In genomic region chr13:102401755-102402154, GRCh38 we compare ENCODE assay signal across 10 cellular contexts. TPM values are rescaled to one million over a fixed set of nuclear protein-coding genes. Genes with fewer than 3 reads are reported as not detected.
A peak's percentile ranks its signal among the peaks of the same experiment; 100 is the strongest.
DNase-seq lines count a peak whose midpoint lies in the region; ATAC-seq, FAIRE-seq and TF ChIP-seq lines count a peak whose summit lies in the region.
"Had no signal": no experiment of that assay in that cellular context is flagged by ENCODE, and none has a peak within 500 bp of the region (broad histone marks: within the 10 kb centered on the region; RNA-seq: fewer than 3 reads in every experiment).

FGF14 (minus strand) TSS chr13:102402048.

- peaks cover 33% of the 10 kb centered on the region for H3K4me1 Mint-ChIP-seq in activated T-cell treated with anti-CD3 and anti-CD28 coated beads, Interleukin-2, amount 50 U/mL, for 24 hours (ENCODE audit: low read depth)
- H3K4me1 Mint-ChIP-seq in chondrocyte (ENCODE audit: low read depth): peaks cover 28% of the 10 kb centered on the region

- peak within 1 kb of the TSS; percentile 43 for H3K4me3 ChIP-seq in mesodermal cell (ENCODE audit: extremely low read depth, insufficient read depth, low read length, poor library complexity, severe bottlenecking)
- H3K4me3 ChIP-seq in transverse colon: peak within 1 kb of the TSS; percentile 35 to 55 (median 46)
- H3K4me3 ChIP-seq: BLaER1 had no signal

- no peak within 1 kb of the TSS for H3K27ac ChIP-seq in mesodermal cell (ENCODE audit: low read depth, low read length, severe bottlenecking)
- peak within 1 kb of the TSS in 3 of 4 donors; percentile 24 to 75 (median 41) for H3K27ac ChIP-seq in transverse colon
- H3K27ac ChIP-seq: BLaER1 had no signal

- no peaks in the 10 kb centered on the region for H3K9me3 Mint-ChIP-seq in activated T-cell treated with anti-CD3 and anti-CD28 coated beads, Interleukin-2, amount 50 U/mL, for 24 hours
- H3K9me3 Mint-ChIP-seq in chondrocyte (ENCODE audit: low read depth): peaks cover 3% of the 10 kb centered on the region

- DNase-seq in activated T-cell treated with anti-CD3 and anti-CD28 coated beads, Interleukin-2, amount 50 U/mL, for 24 hours: no peak
- DNase-seq in activated T-cell treated with anti-CD3 and anti-CD28 coated beads, Interleukin-2, amount 50 U/mL, for 48 hours: no peak
- DNase-seq in chondrocyte (ENCODE audit: low spot score): no peak
- no peak for DNase-seq in transverse colon
- DNase-seq in NCI-H2081 treated with DMSO at 0.1 percent for 48 hours (lab: John Stamatoyannopoulos, UW): no peak
- DNase-seq in H54 (ENCODE audit: insufficient read length, low spot score): no peak

- no peaks in the 10 kb centered on the region for H3K9me3 ChIP-seq in mesodermal cell (ENCODE audit: control insufficient read depth, low read length)
- no peaks in the 10 kb centered on the region for H3K9me3 ChIP-seq in transverse colon
- H3K9me3 ChIP-seq: BLaER1 had no signal

- 0% methylated on average over 2 of the region's 5 CpGs; no CpG with 5 or more reads in 1 of the 2 experiments for WGBS in mesodermal cell (ENCODE audit: insufficient coverage in 2 of 2), 2 experiments
- 17 to 19% methylated on average over 5 of the region's 5 CpGs for WGBS in transverse colon (ENCODE audit: low coverage in 1 of 2), 2 donors

- no peak for ATAC-seq in HG02973 (IDR thresholded peaks at IDR 0.05; ENCODE audit: unreplicated experiment)

- H3K36me3 ChIP-seq in mesodermal cell (ENCODE audit: control insufficient read depth, insufficient read depth, low read length) (no peaks in the 10 kb centered on the region), transverse colon (no peaks in the 10 kb centered on the region)
- H3K36me3 ChIP-seq: BLaER1 had no signal

- peak within 1 kb of the TSS; percentile 70 for H3K4me3 Mint-ChIP-seq in activated T-cell treated with anti-CD3 and anti-CD28 coated beads, Interleukin-2, amount 50 U/mL, for 24 hours
- H3K4me3 Mint-ChIP-seq in chondrocyte (ENCODE audit: unreplicated experiment): peak within 1 kb of the TSS; percentile 56

- in situ Hi-C loops in transverse colon (cut with MboI; ENCODE audit: low pct_ligation_motif_present in 1 of 4, low pct_unique_long_range_greater_than_20kb in 1 of 4, low sequenced_read_pairs in 3 of 4): no loop called here

- no peak for FAIRE-seq in H54 (lab: Jason Lieb, UNC)

- no peak for TF ChIP-seq CTCF in chondrocyte (IDR thresholded peaks at IDR 0.05)
- no peak for TF ChIP-seq CTCF in transverse colon (IDR thresholded peaks at IDR 0.05)

- TF ChIP-seq POLR2A in transverse colon (IDR thresholded peaks at IDR 0.05) (no peak), H54 (IDR thresholded peaks at IDR 0.05; ENCODE audit: low read depth, low read length) (no peak)

- H3K27me3 Mint-ChIP-seq in activated T-cell treated with anti-CD3 and anti-CD28 coated beads, Interleukin-2, amount 50 U/mL, for 24 hours: peaks cover 58% of the 10 kb centered on the region
- peaks cover 59% of the 10 kb centered on the region for H3K27me3 Mint-ChIP-seq in chondrocyte (ENCODE audit: low read depth)

- peaks cover 2% of the 10 kb centered on the region for H3K4me1 ChIP-seq in mesodermal cell (ENCODE audit: control insufficient read depth, insufficient read depth, low read length, poor library complexity, severe bottlenecking)
- peaks cover 0 to 21% (median 6%) of the 10 kb centered on the region in 4 donors for H3K4me1 ChIP-seq in transverse colon
- H3K4me1 ChIP-seq: BLaER1 had no signal

- no peak for TF ChIP-seq EP300 in transverse colon (IDR thresholded peaks at IDR 0.05; ENCODE audit: low read depth)

- intact Hi-C loops in transverse colon (cut with DNase I; ENCODE audit: low total_unique reads): no loop called here

- no peaks in the 10 kb centered on the region for H3K36me3 Mint-ChIP-seq in activated T-cell treated with anti-CD3 and anti-CD28 coated beads, Interleukin-2, amount 50 U/mL, for 24 hours (ENCODE audit: low read depth)
- no peaks in the 10 kb centered on the region for H3K36me3 Mint-ChIP-seq in chondrocyte (ENCODE audit: low read depth)

- H3K27me3 ChIP-seq in transverse colon: peaks cover 63% of the 10 kb centered on the region
- H3K27me3 ChIP-seq: BLaER1 had no signal

- H3K27ac Mint-ChIP-seq in activated T-cell treated with anti-CD3 and anti-CD28 coated beads, Interleukin-2, amount 50 U/mL, for 24 hours: peak within 1 kb of the TSS; percentile 50
- no peak within 1 kb of the TSS for H3K27ac Mint-ChIP-seq in chondrocyte (ENCODE audit: unreplicated experiment)

RNA-seq across cellular contexts. Expression of gene FGF14, which starts in this region (rescaled TPM):
- total RNA-seq in chondrocyte: 0.05 to 0.22 TPM (median 0.15 TPM) in 3 replicates
- polyA plus RNA-seq in mesodermal cell (2013, experiment 1 of 2): 1.00 TPM
- polyA plus RNA-seq in mesodermal cell (2013, experiment 2 of 2): 0.71 TPM
- total RNA-seq in transverse colon: 1 to 10 TPM in 2 of 4 donors, under 1 TPM in 2; under 0.01 to 2.4 (median 0.99) TPM
- total RNA-seq: M059J had no signal
